Comparison of ENCODE assay signal across 1 cellular context in the genomic region with DNA sequence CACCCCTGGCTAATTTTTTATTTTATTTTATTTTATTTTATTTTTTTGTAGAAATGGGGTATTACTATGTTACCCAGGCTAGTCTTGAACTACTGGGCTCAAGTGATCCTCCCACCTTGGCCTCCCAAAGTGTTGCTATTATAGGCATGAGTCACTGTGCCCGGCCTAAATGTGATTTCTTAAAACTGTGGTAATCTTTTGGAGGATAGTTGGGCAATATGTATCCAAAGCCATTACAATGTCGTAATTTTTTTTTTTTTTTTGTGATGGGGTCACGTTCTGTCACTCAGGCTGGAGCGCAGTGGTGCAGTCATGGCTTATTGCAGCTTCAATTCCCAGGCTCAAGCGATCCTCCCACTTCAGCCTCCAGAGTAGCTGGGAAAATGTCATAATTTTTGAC.
TF ChIP-seq lines count a peak whose summit lies in the region.

No MANE protein-coding gene starts in this region.

TF ChIP-seq in HepG2, 621 proteins besides CTCF, POLR2A, EP300 and RAD21:
- TF ChIP-seq ZNF614 (CRISPR knock-in tag; IDR thresholded peaks at IDR 0.05; ENCODE audit: borderline replicate concordance) (no peak), SMYD3 (CRISPR knock-in tag; IDR thresholded peaks at IDR 0.05) (no peak), CEBPB (IDR thresholded peaks at IDR 0.05; ENCODE audit: borderline replicate concordance, low read depth, low read length) (0 out of 2 replicates have a peak, but pooled peaks have one; percentile 22)
